Comparison of ENCODE assay signal across 26 cellular contexts in the genomic region with DNA sequence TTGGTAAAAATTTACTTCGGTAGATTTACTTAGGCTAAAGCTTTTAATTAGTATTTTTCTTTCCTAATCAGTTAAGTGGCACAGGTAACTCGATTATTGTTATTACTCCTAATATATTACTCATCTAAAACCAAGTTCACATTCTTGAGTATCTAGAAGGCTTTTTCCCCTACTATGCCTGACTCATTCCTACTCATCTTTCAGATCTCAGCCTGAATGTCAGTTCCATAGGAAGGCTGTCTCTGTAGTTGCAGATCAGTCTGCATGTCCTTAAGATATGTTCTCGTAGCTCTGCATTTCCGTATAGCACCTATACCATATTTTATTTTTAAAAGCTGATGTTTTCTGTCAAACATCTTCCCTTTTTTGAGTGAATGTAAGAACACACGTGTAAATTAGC. TPM values are rescaled to one million over a fixed set of nuclear protein-coding genes. Genes with fewer than 3 reads are reported as not detected.
DNase-seq lines count a peak whose midpoint lies in the region; ATAC-seq, FAIRE-seq and TF ChIP-seq lines count a peak whose summit lies in the region.
"Had no signal": no experiment of that assay in that cellular context is flagged by ENCODE, and none has a peak within 500 bp of the region (broad histone marks: within the 10 kb centered on the region; RNA-seq: fewer than 3 reads in every experiment).

No MANE protein-coding gene starts in this region.

- H3K23ac ChIP-seq in IMR-90 (ENCODE audit: low read depth, low read length): no peak overlapping the region

- no peaks in the 10 kb centered on the region; a peak in 2 of 4 replicates for H3K79me1 ChIP-seq in IMR-90 (ENCODE audit: low read depth in 1 of 2, low read length in 2 of 2)

- no peak overlapping the region for H2AFZ ChIP-seq in IMR-90 (replicated peaks; ENCODE audit: low read length, poor library complexity)
- H2AFZ ChIP-seq in keratinocyte (ENCODE audit: control insufficient read depth, low read length): no peak overlapping the region

- H3K27ac ChIP-seq in BLaER1: no peak overlapping the region
- no peak overlapping the region for H3K27ac ChIP-seq in IMR-90 (ENCODE audit: insufficient read depth, low read length)
- no peak overlapping the region for H3K27ac ChIP-seq in keratinocyte (ENCODE audit: control insufficient read depth, insufficient read depth, low read length)
- no peak overlapping the region for H3K27ac ChIP-seq in aorta (ENCODE audit: low read depth in 1 of 2, low read length in 2 of 2)
- H3K27ac ChIP-seq: SJSA1, uterus had no signal

- in situ Hi-C loops in IMR-90 (cut with MboI; ENCODE audit: low sequenced_read_pairs): no loop called here

- intact Hi-C loops in IMR-90 (cut with micrococcal nuclease) (no loop called here), aorta (cut with DNase I) (no loop called here)

- H3K27me3 ChIP-seq in BLaER1 (no peaks in the 10 kb centered on the region), IMR-90 (ENCODE audit: control insufficient read depth, insufficient read depth, low read length) (no peaks in the 10 kb centered on the region), keratinocyte (ENCODE audit: control insufficient read depth, extremely low read depth, insufficient read depth, low read length) (no peaks in the 10 kb centered on the region), aorta (ENCODE audit: control insufficient read depth in 1 of 2, insufficient read depth in 2 of 2, low read length in 1 of 2) (no peaks in the 10 kb centered on the region)
- H3K27me3 ChIP-seq: SJSA1, uterus had no signal

- H3K36me3 ChIP-seq in BLaER1 (peaks cover 20% of the 10 kb centered on the region), IMR-90 (ENCODE audit: control insufficient read depth, insufficient read depth, low read length) (no peaks in the 10 kb centered on the region), keratinocyte (ENCODE audit: control insufficient read depth in 2 of 2, extremely low read depth in 1 of 2, insufficient read depth in 2 of 2, low read length in 2 of 2) (no peaks in the 10 kb centered on the region), aorta (ENCODE audit: control insufficient read depth in 1 of 2, insufficient read depth in 2 of 2, low read length in 1 of 2) (no peaks in the 10 kb centered on the region)
- H3K36me3 ChIP-seq: SJSA1, uterus had no signal

- no CpG with 5 or more reads among the region's 5 CpGs for WGBS in IMR-90 (ENCODE audit: extremely low coverage in 2 of 2, insufficient read length in 1 of 2), 2 experiments
- WGBS in aorta, 2 donors: 81 to 90% methylated on average over 5 of the region's 5 CpGs

- dilution Hi-C loops in IMR-90 (cut with HindIII; ENCODE audit: low sequenced_read_pairs, unreplicated experiment) (no loop called here), keratinocyte (cut with MboI; ENCODE audit: extremely low pct_ligation_motif_present, low sequenced_read_pairs) (no loop called here)

- TF ChIP-seq POLR2A in IMR-90 (IDR thresholded peaks at IDR 0.05; ENCODE audit: low read depth, low read length): no peak

- no peak overlapping the region for H2BK15ac ChIP-seq in IMR-90 (ENCODE audit: low read depth, low read length)

- H3K18ac ChIP-seq in IMR-90 (ENCODE audit: low read depth, low read length): no peak overlapping the region

- H3K4ac ChIP-seq in IMR-90 (ENCODE audit: low read depth, low read length): no peak overlapping the region

- peak; percentile 78 for DNase-seq in IMR-90
- peak; percentile 51 for DNase-seq in amniotic epithelial cell (ENCODE audit: low read depth)
- DNase-seq in keratinocyte (ENCODE audit: low read depth, low spot score): no peak
- DNase-seq in NCI-H2196 (lab: John Stamatoyannopoulos, UW; ENCODE audit: unreplicated experiment): no peak
- DNase-seq in COLO829 (ENCODE audit: low spot score): no peak
- DNase-seq in aorta: no peak
- DNase-seq: activated CD8-positive, alpha-beta T cell treated with anti-CD3 and anti-CD28 coated beads, Interleukin-2, amount 10 ng/mL, durations not matched to agents 7 days and 5 days; activated T-cell treated with anti-CD3 and anti-CD28 coated beads, Interleukin-2, amount 50 U/mL, for 4 hours; CD4-positive, alpha-beta memory T cell; foreskin melanocyte; Karpas-422; left cardiac atrium; NCI-H1417; NCI-H748 treated with DMSO at 0.1 percent for 48 hours; stimulated activated CD4-positive, alpha-beta T cell treated with anti-CD3 and anti-CD28 coated beads, Interleukin-4, amount 100 ng/mL, for 24 hours; T-helper 2 cell; uterus had no signal

- TF ChIP-seq CTCF in IMR-90 (conservative IDR thresholded peaks at IDR 0.05; ENCODE audit: low read depth, low read length): no peak
- no peak for TF ChIP-seq CTCF in keratinocyte (optimal IDR thresholded peaks at IDR 0.05 in 1 of 3, IDR thresholded peaks at IDR 0.05 in 1 of 3, conservative IDR thresholded peaks at IDR 0.05 in 1 of 3; ENCODE audit: extremely low read depth in 1 of 3, insufficient read depth in 2 of 3, low read length in 3 of 3)

- H3K4me1 ChIP-seq in BLaER1 (peaks cover 18% of the 10 kb centered on the region), IMR-90 (ENCODE audit: control insufficient read depth, insufficient read depth, low read length) (peaks cover 5% of the 10 kb centered on the region; the same call in 1 of the 2 replicates), keratinocyte (ENCODE audit: control insufficient read depth, extremely low read depth, insufficient read depth, low read length) (peaks cover 21% of the 10 kb centered on the region), aorta (ENCODE audit: control insufficient read depth in 1 of 2, insufficient read depth in 2 of 2, low read length in 2 of 2) (no peaks in the 10 kb centered on the region)
- H3K4me1 ChIP-seq: SJSA1, uterus had no signal

- no peak overlapping the region for H2AK5ac ChIP-seq in IMR-90 (ENCODE audit: low read depth, low read length)

- no peaks in the 10 kb centered on the region for H4K20me1 ChIP-seq in BLaER1
- H4K20me1 ChIP-seq in IMR-90 (ENCODE audit: insufficient read depth, low read length): no peaks in the 10 kb centered on the region
- no peaks in the 10 kb centered on the region for H4K20me1 ChIP-seq in keratinocyte (ENCODE audit: control insufficient read depth, extremely low read depth, insufficient read depth, low read length)

- H3K79me2 ChIP-seq in keratinocyte (ENCODE audit: control insufficient read depth, insufficient read depth, low read length): no peaks in the 10 kb centered on the region

- H3K56ac ChIP-seq in IMR-90 (ENCODE audit: extremely low read depth, insufficient read depth, low read length): no peak overlapping the region

- CTCF ChIA-PET in IMR-90 (lab: Yijun Ruan, JAX): no interaction called here

- H3K4me2 ChIP-seq in BLaER1: peak overlapping the region; percentile 25
- H3K4me2 ChIP-seq in IMR-90 (ENCODE audit: low read depth, low read length): no peak overlapping the region
- H3K4me2 ChIP-seq in keratinocyte (ENCODE audit: control insufficient read depth, extremely low read depth, insufficient read depth, low read depth, low read length): peak overlapping the region; percentile 45
- H3K4me2 ChIP-seq: smooth muscle cell had no signal

- POLR2A ChIA-PET in IMR-90 (lab: Charles Lee; ENCODE audit: unreplicated experiment): no interaction called here

- ATAC-seq in IMR-90 (ENCODE audit: low read depth) (peak; percentile 63), GM18517 (IDR thresholded peaks at IDR 0.05; ENCODE audit: unreplicated experiment) (no peak), aorta (ENCODE audit: low FRiP score) (no peak)
- ATAC-seq: activated CD8-positive, alpha-beta T cell treated with anti-CD3 and anti-CD28 coated beads, Interleukin-2, amount 10 ng/mL, durations not matched to agents 7 days and 5 days; activated T-cell treated with anti-CD3 and anti-CD28 coated beads, Interleukin-2, amount 50 U/mL, for 4 hours; left cardiac atrium; WTC11 had no signal

- FAIRE-seq in keratinocyte (lab: Jason Lieb, UNC): peak; percentile 89
- FAIRE-seq: GM18507, HTR-8/SVneo had no signal

- H2AK9ac ChIP-seq in IMR-90 (replicated peaks; ENCODE audit: low read depth, low read length, poor library complexity): no peak overlapping the region

- H3K9me1 ChIP-seq in IMR-90 (ENCODE audit: insufficient read depth, low read length) (no peaks in the 10 kb centered on the region), keratinocyte (ENCODE audit: control insufficient read depth, extremely low read depth, insufficient read depth, low read length) (no peaks in the 10 kb centered on the region)

- no peak overlapping the region for H2BK20ac ChIP-seq in IMR-90 (ENCODE audit: low read depth, low read length)

- no peak overlapping the region for H2BK120ac ChIP-seq in IMR-90 (ENCODE audit: low read depth, low read length)

- H4K5ac ChIP-seq in IMR-90 (ENCODE audit: low read depth, low read length): no peak overlapping the region

- H3K4me3 ChIP-seq in BLaER1: no peak overlapping the region
- H3K4me3 ChIP-seq in IMR-90 (ENCODE audit: insufficient read depth, low read depth, low read length): no peak overlapping the region
- H3K4me3 ChIP-seq in keratinocyte (ENCODE audit: control insufficient read depth in 2 of 3, extremely low read depth in 1 of 3, insufficient read depth in 2 of 3, low read depth in 1 of 3, low read length in 3 of 3): peak overlapping the region in 1 of 3 experiments; percentile 26
- H3K4me3 ChIP-seq in aorta (ENCODE audit: low read length in 2 of 2): no peak overlapping the region
- H3K4me3 ChIP-seq: SJSA1, smooth muscle cell, uterus had no signal

- no peak overlapping the region for H3K9ac ChIP-seq in BLaER1
- no peak overlapping the region for H3K9ac ChIP-seq in IMR-90 (ENCODE audit: low read depth, low read length)
- no peak overlapping the region for H3K9ac ChIP-seq in keratinocyte (ENCODE audit: control insufficient read depth, extremely low read depth, insufficient read depth, low read length)

- no peak overlapping the region for H3K14ac ChIP-seq in IMR-90 (replicated peaks; ENCODE audit: low read depth, low read length)

- no TSS peak for BruUV-seq in IMR-90 (replicated peaks; lab: Mats Ljungman, UMichigan)

- H4K8ac ChIP-seq in IMR-90 (ENCODE audit: low read depth in 2 of 2, low read length in 2 of 2): no peak overlapping the region

- no peak overlapping the region for H4K91ac ChIP-seq in IMR-90 (ENCODE audit: insufficient read depth, low read depth, low read length)

- H2BK5ac ChIP-seq in IMR-90 (ENCODE audit: low read depth, low read length, poor library complexity, severe bottlenecking): no peak overlapping the region

- peaks cover 8% of the 10 kb centered on the region; the same call in 1 of the 2 replicates for H3K9me3 ChIP-seq in BLaER1
- H3K9me3 ChIP-seq in IMR-90 (ENCODE audit: control insufficient read depth, insufficient read depth, low read length): no peaks in the 10 kb centered on the region
- H3K9me3 ChIP-seq in keratinocyte (ENCODE audit: control insufficient read depth, low read depth, low read length): no peaks in the 10 kb centered on the region
- H3K9me3 ChIP-seq in aorta (ENCODE audit: control insufficient read depth, low read length): no peaks in the 10 kb centered on the region
- H3K9me3 ChIP-seq: SJSA1, uterus had no signal

- no peak for TF ChIP-seq RAD21 in IMR-90 (IDR thresholded peaks at IDR 0.05; ENCODE audit: low read length)

RNA-seq across cellular contexts. Expression of a gene that starts 5.9 kb away (rescaled TPM):
- total RNA-seq in IMR-90 (2012; rRNA removed) (0.18 and 0.28 TPM in 2 replicates), aorta (not detected)
- polyA plus RNA-seq in IMR-90 (2012; rRNA removed) (0.07 and 0.13 TPM in 2 replicates), keratinocyte (0.01 TPM in 3 replicates), aorta (under 1 TPM in 1 of 2 donors, not detected in 1; 0.05 TPM)
- polyA plus RNA-seq in IMR-90 (2012; cell fraction: cytosol; rRNA removed): 0.07 and 0.08 TPM in 2 replicates
- 0.03 and 0.06 TPM in 2 replicates for polyA plus RNA-seq in IMR-90 (2012; cell fraction: nucleus; rRNA removed; ENCODE audit: low replicate concordance)
- not detected for polyA plus RNA-seq in keratinocyte (2011; ENCODE audit: low read depth)
- polyA plus RNA-seq in keratinocyte (2011; cell fraction: cytosol; rRNA removed): 0.01 TPM in 1 of 2 replicates, not detected in the other
- 0.01 TPM in 2 replicates for polyA plus RNA-seq in keratinocyte (2011; cell fraction: nucleus; rRNA removed)
- polyA plus RNA-seq in keratinocyte (2012; ENCODE audit: low replicate concordance): not detected in 2 replicates
- not detected in 3 replicates for polyA minus RNA-seq in keratinocyte
- not detected for polyA minus RNA-seq in keratinocyte (2011; cell fraction: cytosol; rRNA and poly(A)+ RNA removed)
- polyA minus RNA-seq in keratinocyte (2011; cell fraction: nucleus; rRNA and poly(A)+ RNA removed): 0.08 TPM in 1 of 2 replicates, not detected in the other
- total RNA-seq: activated naive CD4-positive, alpha-beta T cell treated with anti-CD3 and anti-CD28 coated beads, Interleukin-2, amount 50 U/mL, for 72 hours; CD4-positive, alpha-beta memory T cell; posterior vena cava; SJSA1; smooth muscle cell had no signal
- polyA plus RNA-seq: CD4-positive, alpha-beta memory T cell; smooth muscle cell had no signal

RNA-seq across cellular contexts. Expression of a gene that starts 23.2 kb away (rescaled TPM):
- total RNA-seq in IMR-90 (2012; rRNA removed) (23.6 and 31.5 TPM in 2 replicates), aorta (10 to 100 TPM; 29.2 to 34.5 TPM)
- polyA plus RNA-seq in IMR-90 (2012; rRNA removed) (15.0 and 15.1 TPM in 2 replicates), keratinocyte (13.0 to 16.2 TPM (median 13.8 TPM) in 3 replicates), aorta (10 to 100 TPM in 1 of 2 donors, 1 to 10 TPM in 1; 4.5 to 13.4 TPM)
- 8.7 and 13.0 TPM in 2 replicates for polyA plus RNA-seq in IMR-90 (2012; cell fraction: cytosol; rRNA removed)
- polyA plus RNA-seq in IMR-90 (2012; cell fraction: nucleus; rRNA removed; ENCODE audit: low replicate concordance): 12.6 and 33.6 TPM in 2 replicates
- polyA plus RNA-seq in keratinocyte (2011; ENCODE audit: low read depth): 3.3 TPM
- polyA plus RNA-seq in keratinocyte (2011; cell fraction: cytosol; rRNA removed): 8.6 and 12.1 TPM in 2 replicates
- polyA plus RNA-seq in keratinocyte (2011; cell fraction: nucleus; rRNA removed): 22.8 and 23.3 TPM in 2 replicates
- polyA plus RNA-seq in keratinocyte (2012; ENCODE audit: low replicate concordance): 8.5 TPM in 2 replicates
- polyA minus RNA-seq in keratinocyte: 1.9 to 11.8 TPM (median 6.0 TPM) in 3 replicates
- polyA minus RNA-seq in keratinocyte (2011; cell fraction: cytosol; rRNA and poly(A)+ RNA removed): 16.5 TPM
- 12.3 and 20.6 TPM in 2 replicates for polyA minus RNA-seq in keratinocyte (2011; cell fraction: nucleus; rRNA and poly(A)+ RNA removed)

RNA-seq across cellular contexts. Expression of a gene that starts 23.5 kb away (rescaled TPM):
- total RNA-seq in IMR-90 (2012; rRNA removed): 26.7 and 41.7 TPM in 2 replicates
- polyA plus RNA-seq in IMR-90 (2012; rRNA removed): 9.1 and 10.9 TPM in 2 replicates
- polyA plus RNA-seq in IMR-90 (2012; cell fraction: cytosol; rRNA removed): 1.1 and 2.8 TPM in 2 replicates
- 0.86 and 6.0 TPM in 2 replicates for polyA plus RNA-seq in IMR-90 (2012; cell fraction: nucleus; rRNA removed; ENCODE audit: low replicate concordance)
- polyA plus RNA-seq in keratinocyte: 1.8 to 18.0 TPM (median 8.8 TPM) in 3 replicates
- 1.1 TPM for polyA plus RNA-seq in keratinocyte (2011; ENCODE audit: low read depth)
- 2.3 and 4.1 TPM in 2 replicates for polyA plus RNA-seq in keratinocyte (2011; cell fraction: cytosol; rRNA removed)
- polyA plus RNA-seq in keratinocyte (2011; cell fraction: nucleus; rRNA removed): 2.0 and 3.0 TPM in 2 replicates
- polyA plus RNA-seq in keratinocyte (2012; ENCODE audit: low replicate concordance): 0.31 and 11.8 TPM in 2 replicates
- polyA minus RNA-seq in keratinocyte: 1.3 to 12.4 TPM (median 4.1 TPM) in 3 replicates
- 7.5 TPM for polyA minus RNA-seq in keratinocyte (2011; cell fraction: cytosol; rRNA and poly(A)+ RNA removed)
- 1.4 and 2.9 TPM in 2 replicates for polyA minus RNA-seq in keratinocyte (2011; cell fraction: nucleus; rRNA and poly(A)+ RNA removed)
- total RNA-seq in aorta: 1 to 10 TPM in 1 of 2 donors, under 1 TPM in 1; 0.78 to 1.8 TPM
- polyA plus RNA-seq in aorta: not detected

Comparison
In these comparisons a context has a peak if more than half of its experiments do, and no peak if none do; other contexts are left out.
1. DNase-seq: peak in IMR-90 (single experiment) and amniotic epithelial cell (single experiment); none in keratinocyte (single experiment), NCI-H2196 (single experiment), COLO829 (single experiment) and aorta (0 of 2).